8 cellular contexts compared by ENCODE assay signal in the genomic region with DNA sequence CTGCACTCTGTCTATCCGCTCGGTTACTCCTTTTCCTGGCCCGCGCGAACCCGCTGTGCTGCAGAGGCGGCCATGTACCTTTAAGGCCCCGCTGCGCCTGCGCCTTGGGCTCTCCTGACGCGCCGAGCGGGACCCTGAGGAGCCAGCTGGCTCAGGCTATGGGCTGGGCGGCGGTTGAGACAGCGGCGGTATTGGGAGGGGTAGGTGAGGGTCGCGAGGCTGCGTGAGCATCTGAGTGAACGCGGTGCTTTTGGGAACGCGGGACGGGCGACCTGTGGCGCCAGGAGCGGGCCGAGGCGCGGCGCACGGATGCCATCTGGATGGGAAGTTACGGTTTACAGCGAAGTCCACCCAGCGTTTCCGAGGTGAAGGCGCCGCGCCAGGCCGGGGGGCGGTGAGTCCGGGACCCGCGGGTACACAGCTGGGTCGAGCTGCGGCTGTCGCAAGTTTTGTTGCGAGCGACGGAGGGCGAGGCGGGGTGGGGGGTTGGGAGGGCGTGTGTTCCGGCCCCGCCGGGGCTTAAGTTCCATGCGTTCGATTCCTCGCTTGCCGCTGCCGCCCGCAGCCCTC. TPM values are rescaled to one million over a fixed set of nuclear protein-coding genes. Genes with fewer than 3 reads are reported as not detected.
DNase-seq lines count a peak whose midpoint lies in the region; ATAC-seq and TF ChIP-seq lines count a peak whose summit lies in the region.
"Not testable (repeated sequence)": the region's sequence is repeated elsewhere in the genome, so short reads cannot be mapped to it uniquely, and the experiment has no call there.

A gene with protein sequence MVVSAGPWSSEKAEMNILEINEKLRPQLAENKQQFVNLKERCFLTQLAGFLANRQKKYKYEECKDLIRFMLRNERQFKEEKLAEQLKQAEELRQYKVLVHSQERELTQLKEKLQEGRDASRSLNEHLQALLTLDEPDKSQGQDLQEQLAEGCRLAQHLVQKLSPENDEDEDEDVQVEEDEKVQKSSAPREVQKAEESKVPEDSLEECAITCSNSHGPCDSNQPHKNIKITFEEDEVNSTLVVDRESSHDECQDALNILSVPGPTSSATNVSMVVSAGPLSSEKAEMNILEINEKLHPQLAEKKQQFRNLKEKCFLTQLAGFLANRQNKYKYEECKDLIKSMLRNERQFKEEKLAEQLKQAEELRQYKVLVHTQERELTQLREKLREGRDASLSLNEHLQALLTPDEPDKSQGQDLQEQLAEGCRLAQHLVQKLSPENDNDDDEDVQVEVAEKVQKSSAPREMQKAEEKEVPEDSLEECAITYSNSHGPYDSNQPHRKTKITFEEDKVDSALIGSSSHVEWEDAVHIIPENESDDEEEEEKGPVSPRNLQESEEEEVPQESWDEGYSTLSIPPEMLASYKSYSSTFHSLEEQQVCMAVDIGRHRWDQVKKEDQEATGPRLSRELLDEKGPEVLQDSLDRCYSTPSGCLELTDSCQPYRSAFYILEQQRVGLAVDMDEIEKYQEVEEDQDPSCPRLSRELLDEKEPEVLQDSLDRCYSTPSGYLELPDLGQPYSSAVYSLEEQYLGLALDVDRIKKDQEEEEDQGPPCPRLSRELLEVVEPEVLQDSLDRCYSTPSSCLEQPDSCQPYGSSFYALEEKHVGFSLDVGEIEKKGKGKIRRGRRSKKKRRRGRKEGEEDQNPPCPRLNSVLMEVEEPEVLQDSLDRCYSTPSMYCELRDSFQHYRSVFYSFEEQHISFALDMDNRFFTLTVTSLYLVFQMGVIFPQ (plus strand): TSS at position 125 of the 570 bp plus-strand sequence. CDS start 21,488 bp downstream, outside the sequence.

- not testable (repeated sequence) for H3K4me1 ChIP-seq in ovary (ENCODE audit: insufficient read depth); stomach smooth muscle (ENCODE audit: control insufficient read depth, insufficient read depth, low read length)

- ATAC-seq in HG02678 (IDR thresholded peaks at IDR 0.05; ENCODE audit: unreplicated experiment) (peak; percentile 100), Right ventricle myocardium superior (ENCODE audit: poor library complexity) (peak; percentile 100)

- not testable (repeated sequence) for H3K27me3 ChIP-seq in ovary; stomach smooth muscle (ENCODE audit: control insufficient read depth in 1 of 2, insufficient read depth in 2 of 2, low read length in 2 of 2)

- H3K36me3 ChIP-seq in ovary; stomach smooth muscle (ENCODE audit: control insufficient read depth in 2 of 2, insufficient read depth in 2 of 2, low read length in 2 of 2): not testable (repeated sequence)

- TF ChIP-seq POLR2A in ovary (IDR thresholded peaks at IDR 0.05), result not testable (repeated sequence)

- peak; percentile 10 for DNase-seq in GF-D8 (lab: John Stamatoyannopoulos, UW)
- peak; percentile 72 for DNase-seq in NAMALWA (ENCODE audit: low spot score)
- peak; percentile 49 for DNase-seq in T-helper 9 cell
- peak; percentile 41 for DNase-seq in activated naive CD8-positive, alpha-beta T cell treated with anti-CD3 and anti-CD28 coated beads, Interleukin-2, amount 50 U/mL, for 16 hours (ENCODE audit: low read depth, low spot score)
- peak; percentile 90 for DNase-seq in Right ventricle myocardium superior
- peak; percentile 64 to 85 (median 72) for DNase-seq in ovary

- H3K27ac ChIP-seq in ovary, result peak within 1 kb of the TSS; percentile 49 to 78
- H3K27ac ChIP-seq in stomach smooth muscle (ENCODE audit: low read length), result not testable (repeated sequence)

- H3K4me3 ChIP-seq in ovary (peak within 1 kb of the TSS; percentile 66), stomach smooth muscle (ENCODE audit: low read length in 2 of 2) (peak within 1 kb of the TSS; percentile 60 to 70)

- H3K9me3 ChIP-seq in ovary; stomach smooth muscle (ENCODE audit: control insufficient read depth in 2 of 2, low read length in 2 of 2): not testable (repeated sequence)

- intact Hi-C loops in Right ventricle myocardium superior (cut with DNase I); ovary (cut with DNase I): not testable (repeated sequence)

- not testable (repeated sequence) for TF ChIP-seq EP300 in ovary (IDR thresholded peaks at IDR 0.05)

- H3K9ac ChIP-seq in stomach smooth muscle (ENCODE audit: low read length in 2 of 2), result peak within 1 kb of the TSS in 1 of 2 donors; percentile 51

- TF ChIP-seq CTCF in ovary (IDR thresholded peaks at IDR 0.05), result not testable (repeated sequence)

- WGBS in ovary, 3 donors, result 0% methylated on average over 2 to 41 of the region's 64 CpGs; no CpG with 5 or more reads in 1 of the 3 donors

RNA-seq across cellular contexts. Expression of the gene that starts here (rescaled TPM):
- 1.00 TPM for total RNA-seq in Right ventricle myocardium superior
- total RNA-seq in ovary, result 10 to 100 TPM in 3 of 7 donors, 1 to 10 TPM in 4; 7.5 to 11.7 (median 9.1) TPM
- polyA plus RNA-seq in ovary, result 10 to 100 TPM; 10.0 to 10.3 TPM

Comparison
In these comparisons a context has a peak if more than half of its experiments do, and no peak if none do; other contexts are left out.
1. Peak in DNase-seq and ATAC-seq in Right ventricle myocardium superior; RNA of the gene not detected or under 1 TPM.
2. DNase-seq: peak in every context shown above with its lines; median percentile 90 in Right ventricle myocardium superior; 72 in NAMALWA; 72 in ovary; 49 in T-helper 9 cell; 41 in activated naive CD8-positive, alpha-beta T cell treated with anti-CD3 and anti-CD28 coated beads, Interleukin-2, amount 50 U/mL, for 16 hours; 10 in GF-D8.